ENCODE assay signal across 19 cellular contexts in the genomic region with DNA sequence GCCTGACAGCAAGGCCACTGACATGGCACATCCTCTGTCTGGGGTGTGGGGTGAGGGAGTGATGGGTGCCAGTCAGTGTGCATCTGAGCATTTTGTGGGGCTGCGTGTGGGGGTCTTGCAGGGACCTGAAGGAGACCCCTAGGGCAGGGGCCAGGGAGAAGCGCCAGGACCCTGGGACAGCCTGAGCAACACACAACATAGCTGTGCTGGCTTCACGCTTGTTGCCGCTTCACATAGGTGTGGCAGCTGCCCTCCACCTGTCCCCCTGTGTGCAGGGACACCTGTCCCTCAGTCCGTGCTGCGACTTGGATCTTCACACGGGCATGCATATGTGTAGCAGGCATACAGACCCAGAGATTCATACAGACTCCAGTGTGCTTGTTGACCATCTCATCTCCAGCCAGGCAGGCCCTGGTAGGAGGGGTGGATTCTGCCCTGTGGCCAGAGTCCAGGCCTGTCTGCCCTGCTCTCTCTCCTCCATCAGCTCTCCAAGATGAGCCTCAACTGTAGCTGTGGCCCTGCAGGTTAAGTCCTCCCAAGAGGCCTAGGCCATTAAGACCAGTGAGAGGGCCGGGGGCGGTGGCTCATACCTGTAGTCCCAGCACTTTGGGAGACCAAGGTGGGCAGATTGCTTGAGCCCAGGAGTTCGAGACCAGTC. TPM values are rescaled to one million over a fixed set of nuclear protein-coding genes. Genes with fewer than 3 reads are reported as not detected.
DNase-seq lines count a peak whose midpoint lies in the region; ATAC-seq, FAIRE-seq and TF ChIP-seq lines count a peak whose summit lies in the region.
"Had no signal": no experiment of that assay in that cellular context is flagged by ENCODE, and none has a peak within 500 bp of the region (broad histone marks: within the 10 kb centered on the region; RNA-seq: fewer than 3 reads in every experiment).

No MANE protein-coding gene starts in this region.

- H3K36me3 Mint-ChIP-seq in activated CD4-positive, alpha-beta T cell treated with anti-CD3 and anti-CD28 coated beads, Interleukin-2, amount 10 ng/mL, durations not matched to agents 7 days and 5 days (ENCODE audit: low read depth): no peaks in the 10 kb centered on the region
- no peaks in the 10 kb centered on the region for H3K36me3 Mint-ChIP-seq in stimulated activated effector memory CD8-positive, alpha-beta T cell treated with anti-CD3 and anti-CD28 coated beads, Interleukin-12 subunit alpha, Interleukin-12 subunit beta, amount 100 ng/mL, for 72 hours
- H3K36me3 Mint-ChIP-seq in T-helper 17 cell (ENCODE audit: low read depth): no peaks in the 10 kb centered on the region

- no peak overlapping the region for H3K27ac Mint-ChIP-seq in activated CD4-positive, alpha-beta T cell treated with anti-CD3 and anti-CD28 coated beads, Interleukin-2, amount 10 ng/mL, durations not matched to agents 7 days and 5 days
- H3K27ac Mint-ChIP-seq in stimulated activated effector memory CD8-positive, alpha-beta T cell treated with anti-CD3 and anti-CD28 coated beads, Interleukin-12 subunit alpha, Interleukin-12 subunit beta, amount 100 ng/mL, for 72 hours: no peak overlapping the region
- no peak overlapping the region for H3K27ac Mint-ChIP-seq in T-helper 17 cell

- in situ Hi-C loops in ACHN (cut with HindIII; ENCODE audit: low pct_ligation_motif_present, low pct_unique_long_range_greater_than_20kb, low sequenced_read_pairs): no loop called here

- ATAC-seq in stimulated activated effector memory CD8-positive, alpha-beta T cell treated with anti-CD3 and anti-CD28 coated beads, Interleukin-12 subunit alpha, Interleukin-12 subunit beta, amount 100 ng/mL, for 72 hours: no peak
- ATAC-seq in T-helper 17 cell: no peak
- ATAC-seq: A549 had no signal

- no peak overlapping the region for H3K9ac ChIP-seq in kidney (ENCODE audit: low read length in 2 of 2)

- CTCF ChIA-PET in activated CD4-positive, alpha-beta T cell treated with anti-CD3 and anti-CD28 coated beads, Interleukin-2, amount 10 ng/mL, durations not matched to agents 7 days and 5 days (lab: Charles Lee): interaction anchor here (1.3 to 1.5 kb wide), 3 partner anchors 10 to 176 kb away, joined by 4 read pairs; no protein-coding TSS in a partner anchor
- CTCF ChIA-PET in HEK293 (lab: Yijun Ruan, JAX): interaction anchor here (1.1 to 1.8 kb wide), 2 partner anchors 10 kb away, joined by 3 to 8 read pairs; no protein-coding TSS in a partner anchor

- no peaks in the 10 kb centered on the region for H3K4me1 ChIP-seq in HEK293 (ENCODE audit: control insufficient read depth, insufficient read depth, low read length)
- no peaks in the 10 kb centered on the region for H3K4me1 ChIP-seq in kidney (ENCODE audit: control insufficient read depth in 1 of 2, insufficient read depth in 1 of 2, low read depth in 1 of 2, low read length in 2 of 2)
- H3K4me1 ChIP-seq: A549 had no signal

- H3K27me3 Mint-ChIP-seq in activated CD4-positive, alpha-beta T cell treated with anti-CD3 and anti-CD28 coated beads, Interleukin-2, amount 10 ng/mL, durations not matched to agents 7 days and 5 days: no peaks in the 10 kb centered on the region
- peaks cover 6% of the 10 kb centered on the region for H3K27me3 Mint-ChIP-seq in T-helper 17 cell

- POLR2A ChIA-PET in activated CD4-positive, alpha-beta T cell treated with anti-CD3 and anti-CD28 coated beads, Interleukin-2, amount 10 ng/mL, durations not matched to agents 7 days and 5 days (lab: Charles Lee): no interaction called here
- POLR2A ChIA-PET in HEK293 (lab: Yijun Ruan, JAX): no interaction called here

- H3K4me3 Mint-ChIP-seq in activated CD4-positive, alpha-beta T cell treated with anti-CD3 and anti-CD28 coated beads, Interleukin-2, amount 10 ng/mL, durations not matched to agents 7 days and 5 days: no peak overlapping the region
- H3K4me3 Mint-ChIP-seq in stimulated activated effector memory CD8-positive, alpha-beta T cell treated with anti-CD3 and anti-CD28 coated beads, Interleukin-12 subunit alpha, Interleukin-12 subunit beta, amount 100 ng/mL, for 72 hours: no peak overlapping the region
- no peak overlapping the region for H3K4me3 Mint-ChIP-seq in T-helper 17 cell

- H3K9me3 Mint-ChIP-seq in activated CD4-positive, alpha-beta T cell treated with anti-CD3 and anti-CD28 coated beads, Interleukin-2, amount 10 ng/mL, durations not matched to agents 7 days and 5 days: no peaks in the 10 kb centered on the region
- no peaks in the 10 kb centered on the region for H3K9me3 Mint-ChIP-seq in stimulated activated effector memory CD8-positive, alpha-beta T cell treated with anti-CD3 and anti-CD28 coated beads, Interleukin-12 subunit alpha, Interleukin-12 subunit beta, amount 100 ng/mL, for 72 hours

- H3K4me3 ChIP-seq in HEK293 (ENCODE audit: low read depth, low read length) (no peak overlapping the region), kidney (ENCODE audit: low read length in 2 of 2) (no peak overlapping the region)
- H3K4me3 ChIP-seq: A549, cardiac muscle cell, thoracic aorta had no signal

- H3K36me3 ChIP-seq in HEK293 (ENCODE audit: control insufficient read depth in 2 of 2, insufficient read depth in 1 of 2, low read length in 2 of 2) (no peaks in the 10 kb centered on the region), kidney (ENCODE audit: control insufficient read depth in 1 of 2, insufficient read depth in 2 of 2, low read length in 2 of 2) (no peaks in the 10 kb centered on the region)
- H3K36me3 ChIP-seq: cardiac muscle cell, thoracic aorta had no signal

- H3K27ac ChIP-seq in HEK293 (ENCODE audit: extremely low read depth, low read depth, low read length) (no peak overlapping the region), kidney (ENCODE audit: low read depth in 2 of 2, low read length in 2 of 2) (no peak overlapping the region)
- H3K27ac ChIP-seq: A549, thoracic aorta had no signal

- peak; percentile 5 for DNase-seq in activated CD4-positive, alpha-beta T cell treated with anti-CD3 and anti-CD28 coated beads, Interleukin-2, amount 10 ng/mL, durations not matched to agents 7 days and 5 days
- no peak for DNase-seq in activated CD4-positive, alpha-beta T cell treated with anti-CD3 and anti-CD28 coated beads, Interleukin-2, amount 50 U/mL, for 48 hours
- peak; percentile 56 for DNase-seq in kidney
- DNase-seq in stimulated activated effector memory CD8-positive, alpha-beta T cell treated with anti-CD3 and anti-CD28 coated beads, Interleukin-12 subunit alpha, Interleukin-12 subunit beta, amount 100 ng/mL, for 72 hours (ENCODE audit: low spot score in 2 of 2): peak; percentile 2 to 44
- no peak for DNase-seq in ACHN
- no peak for DNase-seq in T-helper 17 cell
- no peak for DNase-seq in HuH-7 (ENCODE audit: low spot score)
- DNase-seq: effector CD4-positive, alpha-beta T cell; EL; NCI-H1694 treated with DMSO at 0.1 percent for 48 hours; NCI-H524 had no signal

- no peaks in the 10 kb centered on the region for H3K4me1 Mint-ChIP-seq in activated CD4-positive, alpha-beta T cell treated with anti-CD3 and anti-CD28 coated beads, Interleukin-2, amount 10 ng/mL, durations not matched to agents 7 days and 5 days
- peaks cover 6% of the 10 kb centered on the region for H3K4me1 Mint-ChIP-seq in stimulated activated effector memory CD8-positive, alpha-beta T cell treated with anti-CD3 and anti-CD28 coated beads, Interleukin-12 subunit alpha, Interleukin-12 subunit beta, amount 100 ng/mL, for 72 hours
- peaks cover 6% of the 10 kb centered on the region for H3K4me1 Mint-ChIP-seq in T-helper 17 cell

- H3K9me3 ChIP-seq in HEK293 (ENCODE audit: control insufficient read depth, insufficient read depth, low read depth, low read length): no peaks in the 10 kb centered on the region
- no peaks in the 10 kb centered on the region for H3K9me3 ChIP-seq in kidney (ENCODE audit: control insufficient read depth in 1 of 2, low read length in 2 of 2)
- H3K9me3 ChIP-seq in T-helper 17 cell (ENCODE audit: control insufficient read depth, low read length, poor library complexity, severe bottlenecking): no peaks in the 10 kb centered on the region
- H3K9me3 ChIP-seq: A549, thoracic aorta had no signal

- intact Hi-C loops in kidney (cut with DNase I): no loop called here

- FAIRE-seq in kidney (lab: Jason Lieb, UNC): no peak
- FAIRE-seq: A549 had no signal

- TF ChIP-seq CTCF in HEK293 (tag by site-specific recombination; IDR thresholded peaks at IDR 0.05) (no peak), kidney (IDR thresholded peaks at IDR 0.05; ENCODE audit: borderline replicate concordance, extremely low read depth, insufficient read depth) (no peak)

TF ChIP-seq in HEK293, 187 proteins besides CTCF, POLR2A, EP300 and RAD21:
- TF ChIP-seq ZFHX2 (tag by site-specific recombination; conservative IDR thresholded peaks at IDR 0.05) (no peak), ZNF341 (tag by site-specific recombination; IDR thresholded peaks at IDR 0.05; ENCODE audit: low read depth) (peak; percentile 40; the same call in 1 of the 2 replicates), ZXDB (tag by site-specific recombination; IDR thresholded peaks at IDR 0.05) (no peak), ZNF600 (tag by site-specific recombination; IDR thresholded peaks at IDR 0.05) (peak; percentile 50; the same call in 1 of the 2 replicates)

RNA-seq across cellular contexts. Expression of gene NPBWR2, which starts 3.2 kb away (rescaled TPM):
- total RNA-seq in activated CD4-positive, alpha-beta T cell treated with anti-CD3 and anti-CD28 coated beads, Interleukin-2, amount 10 ng/mL, durations not matched to agents 7 days and 5 days: not detected
- not detected for total RNA-seq in kidney
- not detected for polyA plus RNA-seq in kidney (ENCODE audit: insufficient read depth, low read depth, low replicate concordance)
- total RNA-seq in T-helper 17 cell: not detected
- total RNA-seq: cardiac muscle cell, H4, liver, M059J, renal cortical epithelial cell, thoracic aorta had no signal
- polyA plus RNA-seq: A549, cardiac muscle cell, liver had no signal

RNA-seq across cellular contexts. Expression of gene LKAAEAR1, which starts 26.3 kb away (rescaled TPM):
- total RNA-seq in activated CD4-positive, alpha-beta T cell treated with anti-CD3 and anti-CD28 coated beads, Interleukin-2, amount 10 ng/mL, durations not matched to agents 7 days and 5 days: under 1 TPM; 0.44 to 0.89 TPM
- total RNA-seq in kidney: 0.31 TPM
- polyA plus RNA-seq in kidney (ENCODE audit: insufficient read depth, low read depth, low replicate concordance): not detected
- not detected for total RNA-seq in T-helper 17 cell
- total RNA-seq: liver, M059J, renal cortical epithelial cell, thoracic aorta had no signal

RNA-seq across cellular contexts. Expression of gene OPRL1, which starts 30.7 kb away (rescaled TPM):
- 1 to 10 TPM; 1.6 TPM for total RNA-seq in activated CD4-positive, alpha-beta T cell treated with anti-CD3 and anti-CD28 coated beads, Interleukin-2, amount 10 ng/mL, durations not matched to agents 7 days and 5 days
- total RNA-seq in kidney (1.2 TPM), T-helper 17 cell (1 to 10 TPM; 1.4 to 2.7 TPM)
- 0.39 TPM for polyA plus RNA-seq in kidney (ENCODE audit: insufficient read depth, low read depth, low replicate concordance)

RNA-seq across cellular contexts. Expression of gene RGS19, which starts 31.2 kb away (rescaled TPM):
- total RNA-seq in activated CD4-positive, alpha-beta T cell treated with anti-CD3 and anti-CD28 coated beads, Interleukin-2, amount 10 ng/mL, durations not matched to agents 7 days and 5 days: 100 to 1,000 TPM; 105 to 107 TPM
- total RNA-seq in kidney (20.2 TPM), T-helper 17 cell (10 to 100 TPM; 42.8 to 50.9 TPM)
- polyA plus RNA-seq in kidney (ENCODE audit: insufficient read depth, low read depth, low replicate concordance): 6.8 TPM

RNA-seq across cellular contexts. Expression of gene TCEA2, which starts 47.5 kb away (rescaled TPM):
- 10 to 100 TPM; 47.6 to 57.9 TPM for total RNA-seq in activated CD4-positive, alpha-beta T cell treated with anti-CD3 and anti-CD28 coated beads, Interleukin-2, amount 10 ng/mL, durations not matched to agents 7 days and 5 days
- 53.8 TPM for total RNA-seq in kidney
- polyA plus RNA-seq in kidney (ENCODE audit: insufficient read depth, low read depth, low replicate concordance): 90.9 TPM
- 10 to 100 TPM; 20.0 to 21.0 TPM for total RNA-seq in T-helper 17 cell

Comparison
In these comparisons a context has a peak if more than half of its experiments do, and no peak if none do; other contexts are left out.
1. DNase-seq: peak in activated CD4-positive, alpha-beta T cell treated with anti-CD3 and anti-CD28 coated beads, Interleukin-2, amount 10 ng/mL, durations not matched to agents 7 days and 5 days (single experiment), kidney (single experiment) and stimulated activated effector memory CD8-positive, alpha-beta T cell treated with anti-CD3 and anti-CD28 coated beads, Interleukin-12 subunit alpha, Interleukin-12 subunit beta, amount 100 ng/mL, for 72 hours (2 of 2); none in activated CD4-positive, alpha-beta T cell treated with anti-CD3 and anti-CD28 coated beads, Interleukin-2, amount 50 U/mL, for 48 hours (0 of 2), ACHN (single experiment), T-helper 17 cell (0 of 3) and HuH-7 (single experiment).